29 cellular contexts compared by ENCODE assay signal in genomic region chr18:33944493-33944892, GRCh38.
"Had no signal": no experiment of that assay in that cellular context is flagged by ENCODE, and none has a peak within 500 bp of the region (broad histone marks: within the 10 kb centered on the region; RNA-seq: fewer than 3 reads in every experiment).

No MANE protein-coding gene starts in this region.

- H3K4me1 ChIP-seq: ascending aorta had no signal

- H3K36me3 ChIP-seq: ascending aorta, cardiac muscle cell had no signal

- ATAC-seq: activated CD8-positive, alpha-beta memory T cell treated with anti-CD3 and anti-CD28 coated beads, Interleukin-2, amount 10 ng/mL, durations not matched to agents 7 days and 5 days; activated CD8-positive, alpha-beta T cell treated with anti-CD3 and anti-CD28 coated beads, Interleukin-2, amount 10 ng/mL, durations not matched to agents 7 days and 5 days; activated naive CD8-positive, alpha-beta T cell treated with anti-CD3 and anti-CD28 coated beads, Interleukin-2, amount 50 U/mL, for 24 hours had no signal

- H3K4me3 ChIP-seq: ascending aorta, cardiac muscle cell had no signal

- FAIRE-seq: bronchial epithelial cell, TTC549 had no signal

- H3K27me3 ChIP-seq: ascending aorta, cardiac muscle cell had no signal

- H3K9me3 ChIP-seq: ascending aorta had no signal

- DNase-seq: activated B cell treated with CpG ODN at 0.5 μM for 24 hours; activated CD4-positive, alpha-beta memory T cell treated with anti-CD3 and anti-CD28 coated beads, Interleukin-2, amount 10 ng/mL, durations not matched to agents 7 days and 5 days; activated CD4-positive, alpha-beta T cell treated with anti-CD3 and anti-CD28 coated beads for 4 hours; activated CD4-positive, alpha-beta T cell treated with anti-CD3 and anti-CD28 coated beads, Interleukin-2, amount 10 ng/mL, durations not matched to agents 24 days and 14 days; activated CD4-positive, alpha-beta T cell treated with anti-CD3 and anti-CD28 coated beads, Interleukin-2, amount 50 U/mL, for 48 hours; activated CD4-positive, CD25-positive, alpha-beta regulatory T cell treated with anti-CD3 and anti-CD28 coated beads, Interleukin-2, amount 50 U/mL, for 72 hours; activated CD8-positive, alpha-beta memory T cell treated with anti-CD3 and anti-CD28 coated beads for 24 hours; activated CD8-positive, alpha-beta memory T cell treated with anti-CD3 and anti-CD28 coated beads, Interleukin-2, amount 10 ng/mL, durations not matched to agents 7 days and 5 days; activated CD8-positive, alpha-beta memory T cell treated with anti-CD3 and anti-CD28 coated beads, Interleukin-2, amount 50 U/mL, for 48 hours; activated CD8-positive, alpha-beta T cell treated with anti-CD3 and anti-CD28 coated beads, Interleukin-2, amount 10 ng/mL, durations not matched to agents 7 days and 5 days; activated effector memory CD4-positive, alpha-beta T cell treated with Interleukin-2 at 50 U/mL for 16 hours; activated gamma-delta T cell; activated naive CD4-positive, alpha-beta T cell treated with anti-CD3 and anti-CD28 coated beads, Interleukin-2, amount 10 ng/mL, durations not matched to agents 7 days and 5 days; activated naive CD4-positive, alpha-beta T cell treated with Interleukin-2 at 50 U/mL for 16 hours; activated naive CD8-positive, alpha-beta T cell treated with anti-CD3 and anti-CD28 coated beads, Interleukin-2, amount 10 ng/mL, durations not matched to agents 7 days and 5 days; activated naive CD8-positive, alpha-beta T cell treated with anti-CD3 and anti-CD28 coated beads, Interleukin-2, amount 50 U/mL, for 24 hours; activated T-cell treated with anti-CD3 and anti-CD28 coated beads, Interleukin-2, amount 50 U/mL, for 24 hours; activated T-cell treated with anti-CD3 and anti-CD28 coated beads, Interleukin-2, amount 50 U/mL, for 48 hours; amygdala; anterior cingulate cortex; caudate nucleus; cerebellar nuclear complex; T-helper 2 cell; T-helper 9 cell had no signal

- H3K27ac ChIP-seq: ascending aorta, cardiac muscle cell, VCaP had no signal
